1 cellular context compared by ENCODE assay signal in genomic region chr16:67561824-67562525, GRCh38.
TF ChIP-seq lines count a peak whose summit lies in the region.

No MANE protein-coding gene starts in this region.

TF ChIP-seq in GM12878, 131 proteins besides CTCF, POLR2A, EP300 and RAD21 (continued from another document and continues in another):
- TF ChIP-seq MEF2A (IDR thresholded peaks at IDR 0.05; ENCODE audit: insufficient read depth, low read depth, low read length) (no peak), NFIC (IDR thresholded peaks at IDR 0.05; ENCODE audit: low read depth, low read length) (no peak), MTA2 (IDR thresholded peaks at IDR 0.05; ENCODE audit: low read depth) (no peak), TCF3 (IDR thresholded peaks at IDR 0.05; ENCODE audit: borderline replicate concordance, insufficient read depth, low read depth, low read length) (0 out of 2 replicates have a peak, but pooled peaks have one; percentile 13), BCLAF1 (IDR thresholded peaks at IDR 0.05) (no peak), ZNF217 (IDR thresholded peaks at IDR 0.05) (no peak), CBFB (IDR thresholded peaks at IDR 0.05; ENCODE audit: low read depth) (no peak), BACH1 (IDR thresholded peaks at IDR 0.05; ENCODE audit: borderline replicate concordance) (peak; percentile 96), ESRRA (IDR thresholded peaks at IDR 0.05; ENCODE audit: low read length) (no peak; the same call in 1 of the 2 replicates), BHLHE40 (IDR thresholded peaks at IDR 0.05; ENCODE audit: borderline replicate concordance in 1 of 2, low read depth in 2 of 2, low read length in 1 of 2) (peak; percentile 85 to 95), ZNF592 (IDR thresholded peaks at IDR 0.05) (no peak), NFYA (IDR thresholded peaks at IDR 0.05; ENCODE audit: borderline replicate concordance, low read depth, low read length) (no peak), NBN (IDR thresholded peaks at IDR 0.05) (0 out of 2 replicates have a peak, but pooled peaks have one; percentile 37), MLLT1 (IDR thresholded peaks at IDR 0.05) (peak; percentile 51; the same call in 1 of the 2 replicates), SKIL (IDR thresholded peaks at IDR 0.05; ENCODE audit: low read depth, poor library complexity, severe bottlenecking) (no peak), CBX3 (IDR thresholded peaks at IDR 0.05; ENCODE audit: borderline replicate concordance, low read depth) (no peak), SMAD5 (IDR thresholded peaks at IDR 0.05; ENCODE audit: low read depth) (peak; percentile 39; the same call in 1 of the 2 replicates), HSF1 (IDR thresholded peaks at IDR 0.05; ENCODE audit: low read depth, low read length) (no peak), CEBPB (IDR thresholded peaks at IDR 0.05; ENCODE audit: borderline replicate concordance in 1 of 2, low read depth in 2 of 2, low read length in 2 of 2) (no peak), EED (IDR thresholded peaks at IDR 0.05; ENCODE audit: low read depth) (0 out of 2 replicates have a peak, but pooled peaks have one; percentile 24), IRF5 (IDR thresholded peaks at IDR 0.05; ENCODE audit: borderline replicate concordance) (no peak), HCFC1 (IDR thresholded peaks at IDR 0.05; ENCODE audit: low read length) (peak; percentile 63), ZNF24 (IDR thresholded peaks at IDR 0.05) (no peak), TAF1 (IDR thresholded peaks at IDR 0.05; ENCODE audit: borderline replicate concordance, low read depth, low read length) (peak; percentile 2; the same call in 1 of the 2 replicates), POLR2AphosphoS5 (IDR thresholded peaks at IDR 0.05; ENCODE audit: low read length) (peak; percentile 79), FOXK2 (IDR thresholded peaks at IDR 0.05) (no peak), RB1 (IDR thresholded peaks at IDR 0.05; ENCODE audit: borderline replicate concordance) (peak; percentile 84), JUNB (IDR thresholded peaks at IDR 0.05) (no peak), SIN3A (IDR thresholded peaks at IDR 0.05; ENCODE audit: low read depth, low read length) (no peak; the same call in 1 of the 2 replicates), CHD2 (IDR thresholded peaks at IDR 0.05; ENCODE audit: borderline replicate concordance, low read depth, low read length) (0 out of 2 replicates have a peak, but pooled peaks have one; percentile 41), KLF5 (IDR thresholded peaks at IDR 0.05; ENCODE audit: partially characterized antibody) (no peak), POU2F2 (IDR thresholded peaks at IDR 0.05; ENCODE audit: borderline replicate concordance, low read depth, low read length) (no peak), TBL1XR1 (IDR thresholded peaks at IDR 0.05; ENCODE audit: low read depth, low read length) (no peak), ZBTB4 (CRISPR knock-in tag; IDR thresholded peaks at IDR 0.05) (no peak), SMARCA5 (IDR thresholded peaks at IDR 0.05) (no peak), CREM (IDR thresholded peaks at IDR 0.05; ENCODE audit: low read depth) (peak; percentile 96), SIX5 (IDR thresholded peaks at IDR 0.05; ENCODE audit: low read depth, low read length, severe bottlenecking) (no peak), ZBED1 (IDR thresholded peaks at IDR 0.05; ENCODE audit: borderline replicate concordance) (no peak), NR2C1 (IDR thresholded peaks at IDR 0.05) (peak; percentile 77; the same call in 1 of the 2 replicates), GABPA (IDR thresholded peaks at IDR 0.05; ENCODE audit: low read depth) (no peak), PAX8 (IDR thresholded peaks at IDR 0.05) (no peak), KDM1A (IDR thresholded peaks at IDR 0.05; ENCODE audit: borderline replicate concordance) (no peak), SREBF2 (IDR thresholded peaks at IDR 0.05; ENCODE audit: low read length) (no peak), NR2C2 (IDR thresholded peaks at IDR 0.05; ENCODE audit: borderline replicate concordance, control insufficient read depth, insufficient read length, low read depth) (no peak), TCF7 (IDR thresholded peaks at IDR 0.05; ENCODE audit: borderline replicate concordance) (no peak), SMAD1 (IDR thresholded peaks at IDR 0.05; ENCODE audit: low read depth, partially characterized antibody) (no peak), RAD51 (IDR thresholded peaks at IDR 0.05) (no peak), ELK1 (IDR thresholded peaks at IDR 0.05; ENCODE audit: low read depth, low read length) (no peak), TARDBP (IDR thresholded peaks at IDR 0.05; ENCODE audit: borderline replicate concordance) (no peak; the same call in none of the 2 replicates), RELA (IDR thresholded peaks at IDR 0.05; ENCODE audit: borderline replicate concordance, partially characterized antibody) (peak; percentile 36), IKZF2 (IDR thresholded peaks at IDR 0.05) (peak in 1 of 2 experiments; percentile 26; a peak in 1 of 4 replicates)
